ENCODE assay signal across 8 cellular contexts in genomic region chr20:10611357-10611756, GRCh38.
A peak's percentile ranks its signal among the peaks of the same experiment; 100 is the strongest.
DNase-seq lines count a peak whose midpoint lies in the region; ATAC-seq and TF ChIP-seq lines count a peak whose summit lies in the region.

No MANE protein-coding gene starts in this region.

- H3K4me2 ChIP-seq in OCI-LY1 (ENCODE audit: low read length), result no peak overlapping the region

- H3K36me3 ChIP-seq in OCI-LY1 (ENCODE audit: insufficient read depth, low read length) (peaks cover 4% of the 10 kb centered on the region), spleen (peaks cover 0 to 26% (median 0%) of the 10 kb centered on the region in 6 donors)

- DNase-seq in GM10266 (ENCODE audit: extremely low spot score) (peak; percentile 28), fibroblast of villous mesenchyme (ENCODE audit: low read depth) (peak; percentile 66), spleen (no peak), HPDE6-E6E7 (ENCODE audit: extremely low spot score) (no peak)

- H3K27me3 ChIP-seq in OCI-LY1 (ENCODE audit: insufficient read depth, low read length) (no peaks in the 10 kb centered on the region), spleen (replicated peaks in 1 of 7) (no peaks in the 10 kb centered on the region)

- no peaks in the 10 kb centered on the region for H3K9me2 ChIP-seq in OCI-LY1 (ENCODE audit: low read depth, low read length)

- TF ChIP-seq CTCF in GM10266 (IDR thresholded peaks at IDR 0.05; ENCODE audit: control insufficient read depth, insufficient read depth, low read depth, missing control alignments), result peak; percentile 37
- TF ChIP-seq CTCF in OCI-LY1 (IDR thresholded peaks at IDR 0.05; ENCODE audit: low read length), result peak; percentile 46
- TF ChIP-seq CTCF in fibroblast of villous mesenchyme (IDR thresholded peaks at IDR 0.05; ENCODE audit: insufficient read depth, low read depth, low read length), result peak; percentile 79
- TF ChIP-seq CTCF in spleen (IDR thresholded peaks at IDR 0.05 in 8 of 11, conservative IDR thresholded peaks at IDR 0.05 in 3 of 11), result peak in 6 of 11 experiments; percentile 19 to 46 (median 34)

- peak; percentile 75 for ATAC-seq in GM21786 (IDR thresholded peaks at IDR 0.05; ENCODE audit: unreplicated experiment)
- ATAC-seq in HG02588 (IDR thresholded peaks at IDR 0.05; ENCODE audit: unreplicated experiment), result no peak
- no peak for ATAC-seq in HG03025 (IDR thresholded peaks at IDR 0.05; ENCODE audit: low FRiP score, unreplicated experiment)

- H3K4me3 ChIP-seq in OCI-LY1 (ENCODE audit: low read depth, low read length, poor library complexity, severe bottlenecking) (no peak overlapping the region), fibroblast of villous mesenchyme (ENCODE audit: low read depth, low read length) (no peak overlapping the region), spleen (no peak overlapping the region)

- no peak overlapping the region for H3K9ac ChIP-seq in OCI-LY1 (ENCODE audit: low read length)

- H3K4me1 ChIP-seq in OCI-LY1 (ENCODE audit: insufficient read depth, low read length, severe bottlenecking) (no peaks in the 10 kb centered on the region), spleen (peaks cover 0 to 8% (median 0%) of the 10 kb centered on the region in 6 donors)

- H3K27ac ChIP-seq in OCI-LY1 (ENCODE audit: low read depth, low read length, poor library complexity, severe bottlenecking) (no peak overlapping the region), spleen (no peak overlapping the region)

- H4K20me1 ChIP-seq in OCI-LY1 (ENCODE audit: insufficient read depth, low read length), result no peaks in the 10 kb centered on the region

- intact Hi-C loops in spleen (cut with DNase I; ENCODE audit: low total_unique reads), result no loop called here

- no peak overlapping the region for H2AFZ ChIP-seq in OCI-LY1 (ENCODE audit: low read length)

- H3K79me2 ChIP-seq in OCI-LY1 (ENCODE audit: insufficient read depth, low read length), result no peaks in the 10 kb centered on the region

- WGBS in spleen, 5 donors, result 71 to 100% (median 84%) methylated on average over 1 of the region's 1 CpG

- no peak for TF ChIP-seq POLR2A in spleen (IDR thresholded peaks at IDR 0.05)

- no peaks in the 10 kb centered on the region for H3F3A ChIP-seq in OCI-LY1 (ENCODE audit: insufficient read depth, low read length)

- H3K9me3 ChIP-seq in OCI-LY1 (ENCODE audit: low read length) (no peaks in the 10 kb centered on the region), spleen (no peaks in the 10 kb centered on the region)

Comparison
In these comparisons a context has a peak if more than half of its experiments do, and no peak if none do; other contexts are left out.
1. DNase-seq: peak in GM10266 (single experiment) and fibroblast of villous mesenchyme (single experiment); none in spleen (single experiment) and HPDE6-E6E7 (single experiment).
2. Peak in every context shown above with its lines, with median percentiles within 50 percentile points of each other: CTCF ChIP-seq.